In genomic region chr16:54015147-54015546, GRCh38 we compare ENCODE assay signal across 17 cellular contexts.
A peak's percentile ranks its signal among the peaks of the same experiment; 100 is the strongest.
DNase-seq lines count a peak whose midpoint lies in the region; ATAC-seq, FAIRE-seq and TF ChIP-seq lines count a peak whose summit lies in the region.
"Had no signal": no experiment of that assay in that cellular context is flagged by ENCODE, and none has a peak within 500 bp of the region (broad histone marks: within the 10 kb centered on the region; RNA-seq: fewer than 3 reads in every experiment).

No MANE protein-coding gene starts in this region.

- no peaks in the 10 kb centered on the region for H4K20me1 ChIP-seq in DND-41 (ENCODE audit: insufficient read depth, low read length)

- no peak overlapping the region for H3K4me2 ChIP-seq in DND-41 (ENCODE audit: insufficient read depth, low read length)

- H3K27ac ChIP-seq in DND-41 (ENCODE audit: low read length) (0 out of 2 replicates have a peak overlapping the region, but pooled peaks have one; percentile 13), left lung (no peak overlapping the region), upper lobe of right lung (no peak overlapping the region)
- H3K27ac ChIP-seq: HL-60 had no signal

- H2AFZ ChIP-seq in DND-41 (ENCODE audit: low read depth, low read length), result no peak overlapping the region

- H3K36me3 ChIP-seq in DND-41 (ENCODE audit: insufficient read depth, low read length) (peaks cover 15% of the 10 kb centered on the region; the same call in 1 of the 2 replicates), bronchial epithelial cell (ENCODE audit: control insufficient read depth, insufficient read depth, low read length) (no peaks in the 10 kb centered on the region), left lung (no peaks in the 10 kb centered on the region), upper lobe of right lung (no peaks in the 10 kb centered on the region)
- H3K36me3 ChIP-seq: HAP-1 had no signal

- no peak for ATAC-seq in DND-41 (ENCODE audit: insufficient read depth, low read depth)
- ATAC-seq in left lung, result peak; percentile 62
- peak; percentile 27 for ATAC-seq in upper lobe of right lung

- no peak overlapping the region for H3K9ac ChIP-seq in DND-41 (ENCODE audit: low read depth, low read length)

- no peaks in the 10 kb centered on the region for H3K27me3 ChIP-seq in DND-41 (ENCODE audit: insufficient read depth, low read length, poor library complexity)
- H3K27me3 ChIP-seq in bronchial epithelial cell (ENCODE audit: control insufficient read depth, insufficient read depth, low read length), result no peaks in the 10 kb centered on the region
- H3K27me3 ChIP-seq in left lung, result no peaks in the 10 kb centered on the region
- no peaks in the 10 kb centered on the region for H3K27me3 ChIP-seq in upper lobe of right lung

- no peak overlapping the region for H3K4me3 ChIP-seq in DND-41 (ENCODE audit: low read depth in 1 of 2, low read length in 2 of 2)
- H3K4me3 ChIP-seq in bronchial epithelial cell (ENCODE audit: low read depth, low read length), result no peak overlapping the region
- no peak overlapping the region for H3K4me3 ChIP-seq in left lung
- no peak overlapping the region for H3K4me3 ChIP-seq in upper lobe of right lung
- H3K4me3 ChIP-seq: HAP-1 had no signal

- no peak for DNase-seq in DND-41
- peak; percentile 78 for DNase-seq in bronchial epithelial cell (ENCODE audit: low read depth)
- DNase-seq in left lung, result no peak
- no peak for DNase-seq in upper lobe of right lung
- DNase-seq in SIG-M5 treated with dmso at 0.1 percent for 504 hours (lab: John Stamatoyannopoulos, UW; ENCODE audit: unreplicated experiment), result no peak
- no peak for DNase-seq in DMS114 treated with DMSO at 0.1 percent for 48 hours (lab: John Stamatoyannopoulos, UW; ENCODE audit: unreplicated experiment)
- no peak for DNase-seq in nucleus accumbens (lab: John Stamatoyannopoulos, UW)
- DNase-seq: C1 segment of cervical spinal cord; CD4-positive, alpha-beta T cell; GF-D8; IMR-90 had no signal

- H3K4me1 ChIP-seq in DND-41 (ENCODE audit: insufficient read depth, low read length) (peaks cover 15% of the 10 kb centered on the region), left lung (no peaks in the 10 kb centered on the region), upper lobe of right lung (no peaks in the 10 kb centered on the region)

- peaks cover 17% of the 10 kb centered on the region for H3K9me3 ChIP-seq in DND-41 (ENCODE audit: insufficient read depth, low read length, severe bottlenecking)
- peaks cover 0 to 7% of the 10 kb centered on the region in 2 donors for H3K9me3 ChIP-seq in left lung
- no peaks in the 10 kb centered on the region for H3K9me3 ChIP-seq in upper lobe of right lung
- H3K9me3 ChIP-seq: HAP-1 had no signal

- no peaks in the 10 kb centered on the region for H3K79me2 ChIP-seq in DND-41 (ENCODE audit: insufficient read depth, low read length)

- intact Hi-C loops in left lung (cut with DNase I), result no loop called here
- intact Hi-C loops in upper lobe of right lung (cut with DNase I), result no loop called here

- no peak for FAIRE-seq in bronchial epithelial cell (lab: Jason Lieb, UNC)
- FAIRE-seq: A204.1, D721Med, GM19239, H1 had no signal

- no peak for TF ChIP-seq CTCF in DND-41 (IDR thresholded peaks at IDR 0.05; ENCODE audit: borderline replicate concordance, extremely low read depth, low read length, poor library complexity, severe bottlenecking)
- TF ChIP-seq CTCF in bronchial epithelial cell (IDR thresholded peaks at IDR 0.05; ENCODE audit: insufficient read depth, low read length, severe bottlenecking), result no peak
- TF ChIP-seq CTCF in left lung (IDR thresholded peaks at IDR 0.05), result no peak
- TF ChIP-seq CTCF in upper lobe of right lung (IDR thresholded peaks at IDR 0.05), result no peak
